In genomic region chr6:45739058-45739457, GRCh38 we compare ENCODE assay signal across 1 cellular context.
A peak's percentile ranks its signal among the peaks of the same experiment; 100 is the strongest.
TF ChIP-seq lines count a peak whose summit lies in the region.

No MANE protein-coding gene starts in this region.

TF ChIP-seq in K562, 482 proteins besides CTCF, POLR2A, EP300 and RAD21:
- TF ChIP-seq MGA (IDR thresholded peaks at IDR 0.05) (no peak), ZNF24 (IDR thresholded peaks at IDR 0.05) (no peak), POU5F1 (IDR thresholded peaks at IDR 0.05; ENCODE audit: borderline replicate concordance, low read depth, low read length, partially characterized antibody) (no peak), MXI1 (IDR thresholded peaks at IDR 0.05; ENCODE audit: low read depth, low read length) (no peak), ETS2 (tag; IDR thresholded peaks at IDR 0.05; ENCODE audit: borderline replicate concordance, poor library complexity, severe bottlenecking) (no peak), ARID2 (IDR thresholded peaks at IDR 0.05) (no peak), ZNF282 (CRISPR knock-in tag; IDR thresholded peaks at IDR 0.05) (no peak), RBM25 (IDR thresholded peaks at IDR 0.05; ENCODE audit: low read depth, low read length, severe bottlenecking) (peak; percentile 88), E4F1 (CRISPR knock-in tag; IDR thresholded peaks at IDR 0.05; ENCODE audit: borderline replicate concordance) (no peak), BDP1 (IDR thresholded peaks at IDR 0.05; ENCODE audit: insufficient read depth, insufficient read length) (no peak), TSC22D4 (tag; IDR thresholded peaks at IDR 0.05) (no peak), RERE (CRISPR knock-in tag; IDR thresholded peaks at IDR 0.05; ENCODE audit: borderline replicate concordance) (no peak), NFE2L1 (tag; IDR thresholded peaks at IDR 0.05; ENCODE audit: borderline replicate concordance, low read depth) (no peak), RCOR1 (IDR thresholded peaks at IDR 0.05; ENCODE audit: borderline replicate concordance in 1 of 2, low read depth in 2 of 2, low read length in 2 of 2) (0 out of 4 replicates have a peak, but pooled peaks of 1 of the 2 experiments have one; percentile 22), ZNF174 (CRISPR knock-in tag; IDR thresholded peaks at IDR 0.05) (no peak), SP1 (CRISPR knock-in tag; IDR thresholded peaks at IDR 0.05) (no peak), ZFP91 (CRISPR knock-in tag; IDR thresholded peaks at IDR 0.05) (no peak), ZNF561 (CRISPR knock-in tag; conservative IDR thresholded peaks at IDR 0.05) (no peak), ESRRA (IDR thresholded peaks at IDR 0.05; ENCODE audit: borderline replicate concordance, low read depth) (peak; percentile 95), ZNF316 (IDR thresholded peaks at IDR 0.05) (no peak), PHB (CRISPR knock-in tag; IDR thresholded peaks at IDR 0.05) (no peak), TEAD2 (tag; IDR thresholded peaks at IDR 0.05) (no peak), HMBOX1 (IDR thresholded peaks at IDR 0.05) (no peak), CHD4 (IDR thresholded peaks at IDR 0.05; ENCODE audit: insufficient read depth, insufficient replicate concordance, low read depth, low read length, poor library complexity, severe bottlenecking) (peak; percentile 74), KAT7 (CRISPR knock-in tag; IDR thresholded peaks at IDR 0.05; ENCODE audit: borderline replicate concordance) (no peak), BCOR (IDR thresholded peaks at IDR 0.05) (0 out of 2 replicates have a peak, but pooled peaks have one; percentile 40), ZNF280A (IDR thresholded peaks at IDR 0.05; ENCODE audit: low read depth, partially characterized antibody) (no peak)
